ENCODE assay signal across 1 cellular context in the genomic region with DNA sequence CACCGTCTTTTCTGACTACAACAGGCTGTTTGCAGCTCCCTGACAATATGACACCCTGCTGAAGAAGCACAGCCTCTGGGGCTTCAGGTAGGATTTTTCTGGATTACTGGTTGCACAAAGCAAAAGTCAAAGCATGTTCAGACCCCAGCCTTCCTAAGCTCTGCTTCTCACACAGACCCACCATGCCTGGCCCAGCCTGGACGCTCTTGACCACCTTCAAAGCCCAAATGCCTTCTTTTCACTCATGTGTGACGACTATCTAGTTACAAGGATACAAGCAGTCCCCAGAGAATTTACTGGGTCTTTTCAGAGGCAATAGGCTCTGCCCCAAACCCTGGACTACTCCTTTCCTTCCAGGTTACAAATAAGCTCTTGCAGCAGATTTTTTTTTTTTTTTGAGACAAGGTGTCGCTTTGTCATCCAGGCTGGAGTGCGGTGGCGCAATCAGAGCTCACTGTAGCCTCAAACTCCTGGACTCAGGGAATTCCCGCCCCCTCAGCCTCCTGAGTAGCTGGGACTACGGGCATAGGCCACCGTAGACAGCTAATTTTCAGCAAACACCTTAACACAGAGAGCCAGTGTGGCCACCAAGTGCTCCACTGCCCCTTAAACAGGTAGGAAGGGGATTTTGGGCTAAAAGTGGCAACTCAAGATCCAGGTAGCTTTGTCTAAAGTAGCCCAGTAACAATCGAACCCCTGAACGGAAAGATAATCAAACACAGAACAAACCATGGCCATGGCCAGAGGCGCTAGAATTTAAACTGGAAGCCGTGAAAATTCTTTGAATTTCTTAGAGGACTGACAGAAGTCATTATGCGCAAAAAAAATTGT.
A peak's percentile ranks its signal among the peaks of the same experiment; 100 is the strongest.
TF ChIP-seq lines count a peak whose summit lies in the region.

No MANE protein-coding gene starts in this region.

TF ChIP-seq in HepG2, 621 proteins besides CTCF, POLR2A, EP300 and RAD21 (continued from another document and continues in another):
- TF ChIP-seq ZNF142 (CRISPR knock-in tag; IDR thresholded peaks at IDR 0.05) (no peak), ZNF567 (CRISPR knock-in tag; IDR thresholded peaks at IDR 0.05; ENCODE audit: borderline replicate concordance) (0 out of 2 replicates have a peak, but pooled peaks have one; percentile 45), HMG20A (CRISPR knock-in tag; IDR thresholded peaks at IDR 0.05; ENCODE audit: borderline replicate concordance) (no peak), MED1 (CRISPR knock-in tag; IDR thresholded peaks at IDR 0.05) (no peak), ZNF687 (CRISPR knock-in tag; IDR thresholded peaks at IDR 0.05) (peak; percentile 16; the same call in 1 of the 2 replicates), CBX2 (IDR thresholded peaks at IDR 0.05; ENCODE audit: low read depth, low read length) (no peak), CBX2 (CRISPR knock-in tag; IDR thresholded peaks at IDR 0.05; ENCODE audit: low read depth) (no peak), ATRX (CRISPR knock-in tag; IDR thresholded peaks at IDR 0.05; ENCODE audit: borderline replicate concordance) (no peak), ZNF614 (CRISPR knock-in tag; IDR thresholded peaks at IDR 0.05; ENCODE audit: borderline replicate concordance) (no peak; the same call in 1 of the 2 replicates), SOX5 (CRISPR knock-in tag; IDR thresholded peaks at IDR 0.05; ENCODE audit: borderline replicate concordance) (peak; percentile 67; the same call in 1 of the 2 replicates), ZMYM4 (CRISPR knock-in tag; IDR thresholded peaks at IDR 0.05) (peak; percentile 46; the same call in 1 of the 2 replicates), SMAD3 (CRISPR knock-in tag; IDR thresholded peaks at IDR 0.05) (0 out of 2 replicates have a peak, but pooled peaks have one; percentile 13), ZNF543 (CRISPR knock-in tag; IDR thresholded peaks at IDR 0.05) (peak; percentile 56; the same call in 1 of the 2 replicates), ZNF441 (CRISPR knock-in tag; IDR thresholded peaks at IDR 0.05; ENCODE audit: borderline replicate concordance) (0 out of 2 replicates have a peak, but pooled peaks have one; percentile 30), ZNF331 (CRISPR knock-in tag; IDR thresholded peaks at IDR 0.05) (peak; percentile 22; the same call in 1 of the 2 replicates), NFKB2 (CRISPR knock-in tag; IDR thresholded peaks at IDR 0.05; ENCODE audit: borderline replicate concordance) (no peak), ZSCAN29 (CRISPR knock-in tag; conservative IDR thresholded peaks at IDR 0.05) (peak; percentile 77; the same call in 1 of the 2 replicates), BHLHE40 (IDR thresholded peaks at IDR 0.05; ENCODE audit: low read length) (no peak), ZSCAN5A (CRISPR knock-in tag; IDR thresholded peaks at IDR 0.05; ENCODE audit: borderline replicate concordance) (no peak), PAX8 (CRISPR knock-in tag; IDR thresholded peaks at IDR 0.05; ENCODE audit: borderline replicate concordance) (peak; percentile 76; the same call in 1 of the 2 replicates), ZNF713 (CRISPR knock-in tag; IDR thresholded peaks at IDR 0.05) (no peak), KMT2B (CRISPR knock-in tag; IDR thresholded peaks at IDR 0.05) (0 out of 2 replicates have a peak, but pooled peaks have one; percentile 30), KDM3A (CRISPR knock-in tag; IDR thresholded peaks at IDR 0.05; ENCODE audit: low read depth) (no peak), E2F1 (CRISPR knock-in tag; IDR thresholded peaks at IDR 0.05) (no peak), AGO2 (optimal IDR thresholded peaks at IDR 0.05; ENCODE audit: low read depth, low read length) (no peak), TARDBP (CRISPR knock-in tag; IDR thresholded peaks at IDR 0.05) (0 out of 2 replicates have a peak, but pooled peaks have one; percentile 34), MIER2 (CRISPR knock-in tag; IDR thresholded peaks at IDR 0.05) (no peak), ISL2 (CRISPR knock-in tag; IDR thresholded peaks at IDR 0.05) (peak; percentile 48; the same call in 1 of the 2 replicates), ZNF282 (IDR thresholded peaks at IDR 0.05; ENCODE audit: partially characterized antibody) (no peak)
- TF ChIP-seq, protein P1, sequence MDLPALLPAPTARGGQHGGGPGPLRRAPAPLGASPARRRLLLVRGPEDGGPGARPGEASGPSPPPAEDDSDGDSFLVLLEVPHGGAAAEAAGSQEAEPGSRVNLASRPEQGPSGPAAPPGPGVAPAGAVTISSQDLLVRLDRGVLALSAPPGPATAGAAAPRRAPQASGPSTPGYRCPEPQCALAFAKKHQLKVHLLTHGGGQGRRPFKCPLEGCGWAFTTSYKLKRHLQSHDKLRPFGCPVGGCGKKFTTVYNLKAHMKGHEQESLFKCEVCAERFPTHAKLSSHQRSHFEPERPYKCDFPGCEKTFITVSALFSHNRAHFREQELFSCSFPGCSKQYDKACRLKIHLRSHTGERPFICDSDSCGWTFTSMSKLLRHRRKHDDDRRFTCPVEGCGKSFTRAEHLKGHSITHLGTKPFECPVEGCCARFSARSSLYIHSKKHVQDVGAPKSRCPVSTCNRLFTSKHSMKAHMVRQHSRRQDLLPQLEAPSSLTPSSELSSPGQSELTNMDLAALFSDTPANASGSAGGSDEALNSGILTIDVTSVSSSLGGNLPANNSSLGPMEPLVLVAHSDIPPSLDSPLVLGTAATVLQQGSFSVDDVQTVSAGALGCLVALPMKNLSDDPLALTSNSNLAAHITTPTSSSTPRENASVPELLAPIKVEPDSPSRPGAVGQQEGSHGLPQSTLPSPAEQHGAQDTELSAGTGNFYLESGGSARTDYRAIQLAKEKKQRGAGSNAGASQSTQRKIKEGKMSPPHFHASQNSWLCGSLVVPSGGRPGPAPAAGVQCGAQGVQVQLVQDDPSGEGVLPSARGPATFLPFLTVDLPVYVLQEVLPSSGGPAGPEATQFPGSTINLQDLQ (CRISPR knock-in tag; IDR thresholded peaks at IDR 0.05), result peak; percentile 55; the same call in 1 of the 2 replicates
- TF ChIP-seq, protein P2, sequence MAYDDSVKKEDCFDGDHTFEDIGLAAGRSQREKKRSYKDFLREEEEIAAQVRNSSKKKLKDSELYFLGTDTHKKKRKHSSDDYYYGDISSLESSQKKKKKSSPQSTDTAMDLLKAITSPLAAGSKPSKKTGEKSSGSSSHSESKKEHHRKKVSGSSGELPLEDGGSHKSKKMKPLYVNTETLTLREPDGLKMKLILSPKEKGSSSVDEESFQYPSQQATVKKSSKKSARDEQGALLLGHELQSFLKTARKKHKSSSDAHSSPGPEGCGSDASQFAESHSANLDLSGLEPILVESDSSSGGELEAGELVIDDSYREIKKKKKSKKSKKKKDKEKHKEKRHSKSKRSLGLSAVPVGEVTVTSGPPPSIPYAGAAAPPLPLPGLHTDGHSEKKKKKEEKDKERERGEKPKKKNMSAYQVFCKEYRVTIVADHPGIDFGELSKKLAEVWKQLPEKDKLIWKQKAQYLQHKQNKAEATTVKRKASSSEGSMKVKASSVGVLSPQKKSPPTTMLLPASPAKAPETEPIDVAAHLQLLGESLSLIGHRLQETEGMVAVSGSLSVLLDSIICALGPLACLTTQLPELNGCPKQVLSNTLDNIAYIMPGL (CRISPR knock-in tag; IDR thresholded peaks at IDR 0.05; ENCODE audit: borderline replicate concordance in 1 of 2, low read depth in 1 of 2), result peak in 1 of 2 experiments; percentile 63; a peak in 1 of 4 replicates
- TF ChIP-seq, protein P3, sequence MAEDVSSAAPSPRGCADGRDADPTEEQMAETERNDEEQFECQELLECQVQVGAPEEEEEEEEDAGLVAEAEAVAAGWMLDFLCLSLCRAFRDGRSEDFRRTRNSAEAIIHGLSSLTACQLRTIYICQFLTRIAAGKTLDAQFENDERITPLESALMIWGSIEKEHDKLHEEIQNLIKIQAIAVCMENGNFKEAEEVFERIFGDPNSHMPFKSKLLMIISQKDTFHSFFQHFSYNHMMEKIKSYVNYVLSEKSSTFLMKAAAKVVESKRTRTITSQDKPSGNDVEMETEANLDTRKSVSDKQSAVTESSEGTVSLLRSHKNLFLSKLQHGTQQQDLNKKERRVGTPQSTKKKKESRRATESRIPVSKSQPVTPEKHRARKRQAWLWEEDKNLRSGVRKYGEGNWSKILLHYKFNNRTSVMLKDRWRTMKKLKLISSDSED (CRISPR knock-in tag; IDR thresholded peaks at IDR 0.05), result no peak
